ENCODE assay signal across 8 cellular contexts in the genomic region with DNA sequence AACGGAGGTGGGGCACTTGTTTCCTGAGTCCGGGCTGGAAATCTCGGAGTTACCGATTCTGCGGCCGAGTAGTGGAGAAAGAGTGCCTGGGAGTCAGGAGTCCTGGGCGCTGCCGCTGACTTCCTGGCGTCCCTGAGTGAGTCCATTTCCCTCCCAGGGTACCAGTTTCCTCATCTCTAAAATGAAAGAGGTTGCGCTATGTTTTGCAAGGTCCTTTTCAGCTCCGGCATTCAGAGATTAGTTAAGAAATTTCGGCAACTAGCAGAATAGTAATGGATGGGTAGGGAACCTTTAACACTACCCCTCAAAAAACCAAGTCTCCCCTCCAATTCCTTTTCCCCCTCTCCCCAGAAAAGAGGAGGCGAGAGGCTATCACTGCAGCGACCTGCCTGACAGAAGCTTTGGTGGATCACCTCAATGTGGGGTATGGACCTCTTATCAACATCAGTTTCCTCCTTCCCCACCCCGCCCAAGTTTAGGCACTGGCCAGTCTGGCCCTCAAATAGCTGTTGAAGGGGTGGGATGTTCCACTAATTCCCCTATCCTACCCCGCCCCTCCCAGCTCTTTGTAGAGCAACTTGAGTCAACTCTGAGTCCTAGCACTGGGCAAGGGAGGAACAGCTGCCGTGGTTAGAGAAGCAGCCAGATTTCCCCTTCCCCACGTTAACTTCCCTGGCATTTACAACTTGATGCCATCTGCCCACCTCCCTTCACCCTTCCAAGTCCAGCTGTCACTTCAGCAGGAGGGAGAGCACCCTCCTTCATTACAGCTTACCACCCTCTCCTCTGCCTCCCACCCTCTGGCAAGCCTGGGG. TPM values are rescaled to one million over a fixed set of nuclear protein-coding genes. Genes with fewer than 3 reads are reported as not detected.
DNase-seq lines count a peak whose midpoint lies in the region; ATAC-seq, FAIRE-seq and TF ChIP-seq lines count a peak whose summit lies in the region.

No MANE protein-coding gene starts in this region.

- peak overlapping the region; percentile 56 to 93 (median 72) for H3K4me3 ChIP-seq in heart left ventricle
- H3K4me3 ChIP-seq in PC-3 (ENCODE audit: low read length): peak overlapping the region; percentile 72
- H3K4me3 ChIP-seq in endothelial cell of umbilical vein (replicated peaks in 1 of 3; ENCODE audit: insufficient read depth in 1 of 3, low read depth in 1 of 3, low read length in 3 of 3): peak overlapping the region; percentile 66 to 94 (median 82)
- H3K4me3 ChIP-seq in ovary: peak overlapping the region; percentile 52

- POLR2A ChIA-PET in PC-3 (lab: Charles Lee; ENCODE audit: unreplicated experiment) (interaction anchor here (1.2 kb wide), 1 partner anchor 12 kb away, joined by 7 read pairs; the partner anchor contains the start of gene CD63), endothelial cell of umbilical vein (lab: Charles Lee) (no interaction called here)

- dilution Hi-C loops in endothelial cell of umbilical vein (cut with MboI; ENCODE audit: extremely low pct_ligation_motif_present, low sequenced_read_pairs): no loop called here

- ATAC-seq in heart left ventricle (peak in 1 of 4 donors; percentile 0), left ventricle myocardium superior (no peak), PC-3 (peak; percentile 4), GM19328 (IDR thresholded peaks at IDR 0.05; ENCODE audit: unreplicated experiment) (no peak)

- BruUV-seq in PC-3 (replicated peaks; lab: Mats Ljungman, UMichigan) (no TSS peak), endothelial cell of umbilical vein (replicated peaks; lab: Mats Ljungman, UMichigan) (no TSS peak)

- no peaks in the 10 kb centered on the region for H3K9me1 ChIP-seq in endothelial cell of umbilical vein (replicated peaks; ENCODE audit: control insufficient read depth, extremely low read depth, insufficient read depth, low read length)

- H4K20me1 ChIP-seq in PC-3 (ENCODE audit: low read length) (no peaks in the 10 kb centered on the region), endothelial cell of umbilical vein (replicated peaks; ENCODE audit: control insufficient read depth, extremely low read depth, insufficient read depth, low read length) (no peaks in the 10 kb centered on the region)

- peaks cover 3 to 90% (median 70%) of the 10 kb centered on the region in 12 donors for H3K4me1 ChIP-seq in heart left ventricle
- peaks cover 68% of the 10 kb centered on the region for H3K4me1 ChIP-seq in PC-3 (ENCODE audit: insufficient read depth, low read length)
- peaks cover 28% of the 10 kb centered on the region for H3K4me1 ChIP-seq in endothelial cell of umbilical vein (ENCODE audit: control insufficient read depth, extremely low read depth, insufficient read depth, low read length)
- peaks cover 12% of the 10 kb centered on the region for H3K4me1 ChIP-seq in ovary (ENCODE audit: insufficient read depth)

- CTCF ChIA-PET in PC-3 (lab: Charles Lee): interaction anchor here (0.6 to 1.0 kb wide), 3 partner anchors 35 to 41 kb away, joined by 4 read pairs; a partner anchor contains a TSS
- CTCF ChIA-PET in endothelial cell of umbilical vein (lab: Charles Lee): interaction anchor here (0.9 to 11.1 kb wide), 6 partner anchors 12 to 473 kb away, joined by 3 to 151 read pairs (median 4); partner anchors contain the start of genes CD63 and SMARCC2

- intact Hi-C loops in heart left ventricle (cut with DNase I) (no loop called here), left ventricle myocardium superior (cut with micrococcal nuclease) (no loop called here), PC-3 (cut with micrococcal nuclease) (no loop called here), endothelial cell of umbilical vein (cut with micrococcal nuclease) (no loop called here), ovary (cut with DNase I) (no loop called here)

- H2AFZ ChIP-seq in PC-3 (ENCODE audit: low read length): peak overlapping the region; percentile 96
- H2AFZ ChIP-seq in endothelial cell of umbilical vein (ENCODE audit: low read depth, low read length): peak overlapping the region; percentile 97

- H3K27ac ChIP-seq in heart left ventricle: peak overlapping the region; percentile 89 to 99 (median 94)
- H3K27ac ChIP-seq in PC-3 (ENCODE audit: low read length): peak overlapping the region; percentile 86
- peak overlapping the region; percentile 83 for H3K27ac ChIP-seq in endothelial cell of umbilical vein (ENCODE audit: insufficient read depth, low read depth, low read length)
- peak overlapping the region; percentile 88 for H3K27ac ChIP-seq in ovary

- no peaks in the 10 kb centered on the region for H3K9me3 ChIP-seq in heart left ventricle
- no peaks in the 10 kb centered on the region for H3K9me3 ChIP-seq in PC-3 (ENCODE audit: low read length)
- H3K9me3 ChIP-seq in endothelial cell of umbilical vein (replicated peaks; ENCODE audit: control insufficient read depth, insufficient read depth, low read length): no peaks in the 10 kb centered on the region
- no peaks in the 10 kb centered on the region for H3K9me3 ChIP-seq in ovary

- 12 to 18% (median 13%) methylated on average over 18 of the region's 18 CpGs for WGBS in heart left ventricle, 4 donors
- WGBS in ovary, 3 donors: 10 to 15% (median 12%) methylated on average over 18 of the region's 18 CpGs

- H3K9me2 ChIP-seq in PC-3 (replicated peaks; ENCODE audit: low read length): no peaks in the 10 kb centered on the region

- H3K79me2 ChIP-seq in PC-3 (ENCODE audit: low read length) (no peaks in the 10 kb centered on the region), endothelial cell of umbilical vein (ENCODE audit: control insufficient read depth, insufficient read depth, low read length) (no peaks in the 10 kb centered on the region)

- H3K4me2 ChIP-seq in PC-3 (ENCODE audit: low read length) (peak overlapping the region; percentile 89), endothelial cell of umbilical vein (ENCODE audit: insufficient read depth, low read length) (peak overlapping the region; percentile 87)

- H3K36me3 ChIP-seq in heart left ventricle (peaks cover 0 to 16% (median 0%) of the 10 kb centered on the region in 9 donors), PC-3 (ENCODE audit: low read depth, low read length) (no peaks in the 10 kb centered on the region), endothelial cell of umbilical vein (ENCODE audit: control insufficient read depth in 2 of 2, extremely low read depth in 1 of 2, insufficient read depth in 2 of 2, low read length in 2 of 2) (no peaks in the 10 kb centered on the region), ovary (no peaks in the 10 kb centered on the region)

- FAIRE-seq in endothelial cell of umbilical vein (lab: Jason Lieb, UNC): peak; percentile 61

- DNase-seq in heart left ventricle (peak in 2 of 5 donors; percentile 16 to 32), left ventricle myocardium superior (no peak), PC-3 (peak; percentile 22), endothelial cell of umbilical vein (ENCODE audit: low read depth, low spot score) (no peak), ovary (no peak), cortex of kidney (lab: John Stamatoyannopoulos, UW) (no peak), HPDE6-E6E7 (ENCODE audit: extremely low spot score) (no peak)

- TF ChIP-seq CTCF in heart left ventricle (IDR thresholded peaks at IDR 0.05) (no peak), PC-3 (conservative IDR thresholded peaks at IDR 0.05; ENCODE audit: low read depth, low read length) (no peak), endothelial cell of umbilical vein (IDR thresholded peaks at IDR 0.05; ENCODE audit: extremely low read depth in 1 of 2, insufficient read depth in 1 of 2, low read depth in 1 of 2, low read length in 2 of 2) (no peak), ovary (IDR thresholded peaks at IDR 0.05) (no peak)

- no peaks in the 10 kb centered on the region for H3F3A ChIP-seq in PC-3 (ENCODE audit: low read length, unreplicated experiment)

- H3K9ac ChIP-seq in PC-3 (ENCODE audit: low read length): peak overlapping the region; percentile 78
- H3K9ac ChIP-seq in endothelial cell of umbilical vein (replicated peaks; ENCODE audit: extremely low read depth, insufficient read depth, low read length): peak overlapping the region; percentile 89

- H3K27me3 ChIP-seq in heart left ventricle (no peaks in the 10 kb centered on the region), PC-3 (ENCODE audit: low read length) (no peaks in the 10 kb centered on the region), endothelial cell of umbilical vein (ENCODE audit: control insufficient read depth in 2 of 2, insufficient read depth in 2 of 2, low read length in 2 of 2) (peaks cover 8 to 15% of the 10 kb centered on the region in 2 experiments), ovary (no peaks in the 10 kb centered on the region)

- TF ChIP-seq EP300 in ovary (IDR thresholded peaks at IDR 0.05): no peak

- TF ChIP-seq POLR2A in heart left ventricle (IDR thresholded peaks at IDR 0.05) (no peak), endothelial cell of umbilical vein (IDR thresholded peaks at IDR 0.05; ENCODE audit: low read depth, low read length) (no peak), ovary (IDR thresholded peaks at IDR 0.05) (no peak)

RNA-seq across cellular contexts. Expression of gene BLOC1S1, which starts 0.9 kb away (rescaled TPM):
- 100 to 1,000 TPM in 5 of 9 donors, 10 to 100 TPM in 4; 71.3 to 173 (median 131) TPM for total RNA-seq in heart left ventricle
- polyA plus RNA-seq in heart left ventricle: 100 to 1,000 TPM; 187 to 314 TPM
- total RNA-seq in left ventricle myocardium superior: 124 TPM
- total RNA-seq in PC-3 (2014; rRNA removed): 63.5 and 90.8 TPM in 2 replicates
- total RNA-seq in endothelial cell of umbilical vein: 84.1 and 85.6 TPM in 2 replicates
- 192 and 197 TPM in 2 replicates for polyA plus RNA-seq in endothelial cell of umbilical vein
- 217 and 240 TPM in 2 replicates for polyA plus RNA-seq in endothelial cell of umbilical vein (2011; cell fraction: cytosol; rRNA removed)
- polyA plus RNA-seq in endothelial cell of umbilical vein (2011; cell fraction: nucleus; rRNA removed): 62.4 and 64.8 TPM in 2 replicates
- 96.7 and 111 TPM in 2 replicates for polyA plus RNA-seq in endothelial cell of umbilical vein (2012)
- polyA minus RNA-seq in endothelial cell of umbilical vein: 37.9 and 73.5 TPM in 2 replicates
- 45.3 TPM for polyA minus RNA-seq in endothelial cell of umbilical vein (2011; cell fraction: cytosol; rRNA and poly(A)+ RNA removed)
- polyA minus RNA-seq in endothelial cell of umbilical vein (2011; cell fraction: nucleus; rRNA and poly(A)+ RNA removed): 10.3 and 10.6 TPM in 2 replicates
- 100 to 1,000 TPM in 4 of 7 donors, 10 to 100 TPM in 3; 96.0 to 143 (median 120) TPM for total RNA-seq in ovary
- polyA plus RNA-seq in ovary: 100 to 1,000 TPM; 101 to 214 TPM

RNA-seq across cellular contexts. Expression of gene RDH5, which starts 3.4 kb away (rescaled TPM):
- total RNA-seq in heart left ventricle: 10 to 100 TPM in 8 of 9 donors, 1 to 10 TPM in 1; 5.9 to 20.5 (median 16.2) TPM
- 10 to 100 TPM; 25.8 to 42.4 TPM for polyA plus RNA-seq in heart left ventricle
- 13.5 TPM for total RNA-seq in left ventricle myocardium superior
- total RNA-seq in PC-3 (2014; rRNA removed): 4.6 and 5.1 TPM in 2 replicates
- total RNA-seq in endothelial cell of umbilical vein: 2.7 and 6.1 TPM in 2 replicates
- 3.5 and 3.7 TPM in 2 replicates for polyA plus RNA-seq in endothelial cell of umbilical vein
- polyA plus RNA-seq in endothelial cell of umbilical vein (2011; cell fraction: cytosol; rRNA removed): 1.1 and 1.7 TPM in 2 replicates
- 23.5 and 25.0 TPM in 2 replicates for polyA plus RNA-seq in endothelial cell of umbilical vein (2011; cell fraction: nucleus; rRNA removed)
- polyA plus RNA-seq in endothelial cell of umbilical vein (2012): 1.0 and 1.1 TPM in 2 replicates
- 3.8 and 5.9 TPM in 2 replicates for polyA minus RNA-seq in endothelial cell of umbilical vein
- not detected for polyA minus RNA-seq in endothelial cell of umbilical vein (2011; cell fraction: cytosol; rRNA and poly(A)+ RNA removed)
- polyA minus RNA-seq in endothelial cell of umbilical vein (2011; cell fraction: nucleus; rRNA and poly(A)+ RNA removed): 7.7 and 8.9 TPM in 2 replicates
- 1 to 10 TPM; 3.7 to 8.9 (median 7.2) TPM for total RNA-seq in ovary
- 1 to 10 TPM; 5.1 to 5.9 TPM for polyA plus RNA-seq in ovary

RNA-seq across cellular contexts. Expression of gene ITGA7, which starts 9.1 kb away (rescaled TPM):
- total RNA-seq in heart left ventricle (1,000 to 10,000 TPM in 1 of 9 donors, 100 to 1,000 TPM in 8; 199 to 1,007 (median 620) TPM), left ventricle myocardium superior (488 TPM), PC-3 (2014; rRNA removed) (4.4 and 9.7 TPM in 2 replicates), endothelial cell of umbilical vein (0.84 and 1.0 TPM in 2 replicates), ovary (10 to 100 TPM in 5 of 7 donors, 1 to 10 TPM in 2; 4.9 to 69.6 (median 25.9) TPM)
- polyA plus RNA-seq in heart left ventricle (100 to 1,000 TPM; 173 to 573 TPM), endothelial cell of umbilical vein (0.41 and 0.67 TPM in 2 replicates), ovary (10 to 100 TPM; 19.5 to 38.3 TPM)
- 0.21 and 0.28 TPM in 2 replicates for polyA plus RNA-seq in endothelial cell of umbilical vein (2011; cell fraction: cytosol; rRNA removed)
- polyA plus RNA-seq in endothelial cell of umbilical vein (2011; cell fraction: nucleus; rRNA removed): 4.0 and 5.0 TPM in 2 replicates
- 0.15 and 0.20 TPM in 2 replicates for polyA plus RNA-seq in endothelial cell of umbilical vein (2012)
- 0.70 and 2.0 TPM in 2 replicates for polyA minus RNA-seq in endothelial cell of umbilical vein
- polyA minus RNA-seq in endothelial cell of umbilical vein (2011; cell fraction: cytosol; rRNA and poly(A)+ RNA removed): not detected
- polyA minus RNA-seq in endothelial cell of umbilical vein (2011; cell fraction: nucleus; rRNA and poly(A)+ RNA removed): 0.82 and 1.2 TPM in 2 replicates

RNA-seq across cellular contexts. Expression of gene CD63, which starts 12.0 kb away (rescaled TPM):
- 1,000 to 10,000 TPM in 3 of 9 donors, 100 to 1,000 TPM in 6; 475 to 1,670 (median 767) TPM for total RNA-seq in heart left ventricle
- 1,000 to 10,000 TPM; 1,034 to 2,790 TPM for polyA plus RNA-seq in heart left ventricle
- total RNA-seq in left ventricle myocardium superior: 733 TPM
- total RNA-seq in PC-3 (2014; rRNA removed): 784 and 869 TPM in 2 replicates
- 1,054 and 1,063 TPM in 2 replicates for total RNA-seq in endothelial cell of umbilical vein
- polyA plus RNA-seq in endothelial cell of umbilical vein: 1,429 and 1,536 TPM in 2 replicates
- polyA plus RNA-seq in endothelial cell of umbilical vein (2011; cell fraction: cytosol; rRNA removed): 1,126 and 1,307 TPM in 2 replicates
- polyA plus RNA-seq in endothelial cell of umbilical vein (2011; cell fraction: nucleus; rRNA removed): 455 and 538 TPM in 2 replicates
- polyA plus RNA-seq in endothelial cell of umbilical vein (2012): 1,051 and 1,290 TPM in 2 replicates
- 582 and 611 TPM in 2 replicates for polyA minus RNA-seq in endothelial cell of umbilical vein
- 121 TPM for polyA minus RNA-seq in endothelial cell of umbilical vein (2011; cell fraction: cytosol; rRNA and poly(A)+ RNA removed)
- polyA minus RNA-seq in endothelial cell of umbilical vein (2011; cell fraction: nucleus; rRNA and poly(A)+ RNA removed): 62.3 and 71.7 TPM in 2 replicates
- total RNA-seq in ovary: 100 to 1,000 TPM; 406 to 954 (median 762) TPM
- 1,000 to 10,000 TPM in 1 of 2 donors, 100 to 1,000 TPM in 1; 676 to 1,943 TPM for polyA plus RNA-seq in ovary

RNA-seq across cellular contexts. Expression of gene GDF11, which starts 26.1 kb away (rescaled TPM):
- total RNA-seq in heart left ventricle (10 to 100 TPM in 7 of 9 donors, 1 to 10 TPM in 2; 7.8 to 18.2 (median 12.4) TPM), left ventricle myocardium superior (8.9 TPM), PC-3 (2014; rRNA removed) (7.1 and 17.4 TPM in 2 replicates), endothelial cell of umbilical vein (18.7 and 19.8 TPM in 2 replicates), ovary (10 to 100 TPM in 4 of 7 donors, 1 to 10 TPM in 3; 2.2 to 27.7 (median 12.3) TPM)
- polyA plus RNA-seq in heart left ventricle (10 to 100 TPM in 1 of 2 donors, 1 to 10 TPM in 1; 6.9 to 15.7 TPM), endothelial cell of umbilical vein (10.0 and 11.6 TPM in 2 replicates), ovary (1 to 10 TPM; 3.4 to 8.0 TPM)
- 7.6 and 9.6 TPM in 2 replicates for polyA plus RNA-seq in endothelial cell of umbilical vein (2011; cell fraction: cytosol; rRNA removed)
- 4.3 and 4.6 TPM in 2 replicates for polyA plus RNA-seq in endothelial cell of umbilical vein (2011; cell fraction: nucleus; rRNA removed)
- 18.4 and 22.3 TPM in 2 replicates for polyA plus RNA-seq in endothelial cell of umbilical vein (2012)
- 7.5 and 10.6 TPM in 2 replicates for polyA minus RNA-seq in endothelial cell of umbilical vein
- 3.0 TPM for polyA minus RNA-seq in endothelial cell of umbilical vein (2011; cell fraction: cytosol; rRNA and poly(A)+ RNA removed)
- 2.3 and 5.0 TPM in 2 replicates for polyA minus RNA-seq in endothelial cell of umbilical vein (2011; cell fraction: nucleus; rRNA and poly(A)+ RNA removed)
